Comparison of ENCODE assay signal across 8 cellular contexts in genomic region chr5:74643160-74643562, GRCh38. TPM values are rescaled to one million over a fixed set of nuclear protein-coding genes. Genes with fewer than 3 reads are reported as not detected.
A peak's percentile ranks its signal among the peaks of the same experiment; 100 is the strongest.
DNase-seq lines count a peak whose midpoint lies in the region; ATAC-seq and TF ChIP-seq lines count a peak whose summit lies in the region.

No MANE protein-coding gene starts in this region.

- no peaks in the 10 kb centered on the region for H3K9me3 ChIP-seq in tibial artery

- no peak for TF ChIP-seq CTCF in CD14-positive monocyte (IDR thresholded peaks at IDR 0.05)
- TF ChIP-seq CTCF in cardiac fibroblast (IDR thresholded peaks at IDR 0.05; ENCODE audit: low read depth, low read length), result no peak
- no peak for TF ChIP-seq CTCF in mesothelial cell of epicardium (IDR thresholded peaks at IDR 0.05; ENCODE audit: unreplicated experiment)
- TF ChIP-seq CTCF in tibial artery (IDR thresholded peaks at IDR 0.05), result no peak

- no peak for ATAC-seq in GM19328 (IDR thresholded peaks at IDR 0.05; ENCODE audit: unreplicated experiment)
- no peak for ATAC-seq in stimulated activated naive CD8-positive, alpha-beta T cell treated with anti-CD3 and anti-CD28 coated beads, Interleukin-15, Interleukin-2, amounts not matched to agents 100 U/mL and 50 U/mL, for 24 hours

- DNase-seq in CD14-positive monocyte (ENCODE audit: low spot score), result peak; percentile 76
- DNase-seq in NCI-H226, result peak; percentile 94
- peak; percentile 92 to 99 for DNase-seq in cardiac fibroblast (ENCODE audit: low read depth in 2 of 2)
- no peak for DNase-seq in mesothelial cell of epicardium (ENCODE audit: low spot score in 2 of 2, unreplicated experiment in 2 of 2)
- no peak for DNase-seq in HK-2 (ENCODE audit: unreplicated experiment)
- no peak for DNase-seq in tibial artery
- no peak for DNase-seq in stimulated activated naive CD8-positive, alpha-beta T cell treated with anti-CD3 and anti-CD28 coated beads, Interleukin-15, Interleukin-2, amounts not matched to agents 100 U/mL and 50 U/mL, for 24 hours

- H3K36me3 ChIP-seq in tibial artery, result no peaks in the 10 kb centered on the region

- H3K4me3 ChIP-seq in cardiac fibroblast (replicated peaks in 1 of 2; ENCODE audit: low read depth in 2 of 2, low read length in 2 of 2) (no peak overlapping the region), tibial artery (no peak overlapping the region)

- H3K27me3 Mint-ChIP-seq in CD14-positive monocyte (ENCODE audit: low read depth in 3 of 3), result peaks cover 0 to 3% (median 0%) of the 10 kb centered on the region in 3 donors
- H3K27me3 Mint-ChIP-seq in mesothelial cell of epicardium (ENCODE audit: low read depth), result no peaks in the 10 kb centered on the region

- H3K9me3 Mint-ChIP-seq in CD14-positive monocyte, result peaks cover 0 to 6% (median 0%) of the 10 kb centered on the region in 7 donors
- no peaks in the 10 kb centered on the region for H3K9me3 Mint-ChIP-seq in mesothelial cell of epicardium

- H3K4me3 Mint-ChIP-seq in CD14-positive monocyte, result peak overlapping the region in 1 of 2 donors; percentile 71
- H3K4me3 Mint-ChIP-seq in mesothelial cell of epicardium, result no peak overlapping the region

- H3K4me1 ChIP-seq in tibial artery, result peaks cover 0 to 36% (median 14%) of the 10 kb centered on the region in 4 donors

- no peak overlapping the region for H3K27ac ChIP-seq in tibial artery

- H3K4me1 Mint-ChIP-seq in CD14-positive monocyte (peaks cover 58% of the 10 kb centered on the region), mesothelial cell of epicardium (peaks cover 57% of the 10 kb centered on the region)

- H3K27ac Mint-ChIP-seq in CD14-positive monocyte (peak overlapping the region; percentile 93 to 98 (median 96)), mesothelial cell of epicardium (peak overlapping the region; percentile 75)

- H3K36me3 Mint-ChIP-seq in CD14-positive monocyte (no peaks in the 10 kb centered on the region), mesothelial cell of epicardium (no peaks in the 10 kb centered on the region)

- H3K27me3 ChIP-seq in tibial artery, result no peaks in the 10 kb centered on the region

- intact Hi-C loops in CD14-positive monocyte (cut with micrococcal nuclease) (loop anchor here in 1 of 2 donors (5.0 to 10.0 kb wide), 2 partner anchors 211 to 368 kb away; no protein-coding TSS in a partner anchor), tibial artery (cut with DNase I; ENCODE audit: low total_unique reads) (loop anchor here (10.0 kb wide), 1 partner anchor 608 kb away; no protein-coding TSS in a partner anchor)

RNA-seq across cellular contexts. Expression of gene ENC1, which starts 2.6 kb away (rescaled TPM):
- 1 to 10 TPM; 9.6 to 9.9 TPM for polyA plus RNA-seq in CD14-positive monocyte
- 123 to 129 TPM (median 125 TPM) in 3 replicates for total RNA-seq in mesothelial cell of epicardium

RNA-seq across cellular contexts. Expression of gene HEXB, which starts 41.9 kb away (rescaled TPM):
- polyA plus RNA-seq in CD14-positive monocyte, result 100 to 1,000 TPM; 470 to 518 TPM
- 57.5 to 62.5 TPM (median 58.3 TPM) in 3 replicates for total RNA-seq in mesothelial cell of epicardium

Comparison
In these comparisons a context has a peak if more than half of its experiments do, and no peak if none do; other contexts are left out.
1. DNase-seq: peak in CD14-positive monocyte (single experiment), NCI-H226 (single experiment) and cardiac fibroblast (2 of 2); none in mesothelial cell of epicardium (0 of 2), HK-2 (single experiment), tibial artery (0 of 2) and stimulated activated naive CD8-positive, alpha-beta T cell treated with anti-CD3 and anti-CD28 coated beads, Interleukin-15, Interleukin-2, amounts not matched to agents 100 U/mL and 50 U/mL, for 24 hours (single experiment).